Comparison of ENCODE assay signal across 19 cellular contexts in genomic region chr2:120605231-120605935, GRCh38.
DNase-seq lines count a peak whose midpoint lies in the region; ATAC-seq, FAIRE-seq and TF ChIP-seq lines count a peak whose summit lies in the region.
"Had no signal": no experiment of that assay in that cellular context is flagged by ENCODE, and none has a peak within 500 bp of the region (broad histone marks: within the 10 kb centered on the region; RNA-seq: fewer than 3 reads in every experiment).

No MANE protein-coding gene starts in this region.

- ATAC-seq in Right ventricle myocardium inferior, result no peak
- ATAC-seq in left cardiac atrium, result no peak
- ATAC-seq in GM19035 (IDR thresholded peaks at IDR 0.05; ENCODE audit: unreplicated experiment), result no peak
- ATAC-seq: activated T-cell treated with anti-CD3 and anti-CD28 coated beads, Interleukin-2, amount 50 U/mL, for 72 hours; gastroesophageal sphincter had no signal

- H3K4me1 Mint-ChIP-seq in glutamatergic neuron (ENCODE audit: low read depth, unreplicated experiment), result peaks cover 9% of the 10 kb centered on the region
- H3K4me1 Mint-ChIP-seq: stimulated activated effector memory CD8-positive, alpha-beta T cell treated with anti-CD3 and anti-CD28 coated beads, Interleukin-12 subunit alpha, Interleukin-12 subunit beta, amount 100 ng/mL, for 72 hours had no signal

- H3K9me3 Mint-ChIP-seq in glutamatergic neuron (ENCODE audit: unreplicated experiment), result peaks cover 2% of the 10 kb centered on the region
- H3K9me3 Mint-ChIP-seq: activated T-cell treated with anti-CD3 and anti-CD28 coated beads, Interleukin-2, amount 50 U/mL, for 72 hours; stimulated activated effector memory CD8-positive, alpha-beta T cell treated with anti-CD3 and anti-CD28 coated beads, Interleukin-12 subunit alpha, Interleukin-12 subunit beta, amount 100 ng/mL, for 72 hours had no signal

- DNase-seq in Right ventricle myocardium inferior (ENCODE audit: missing footprints), result peak; percentile 56
- DNase-seq in left cardiac atrium, result no peak
- peak; percentile 86 for DNase-seq in NCI-H510A treated with DMSO at 0.1 percent for 48 hours (lab: John Stamatoyannopoulos, UW)
- peak; percentile 6 for DNase-seq in glutamatergic neuron
- DNase-seq in urothelium cell line (ENCODE audit: low spot score), result no peak
- no peak for DNase-seq in stimulated activated CD4-positive, alpha-beta T cell treated with anti-CD3 and anti-CD28 coated beads, Interleukin-2, amount 100 ng/mL, for 24 hours
- DNase-seq in GM10248 (ENCODE audit: extremely low spot score), result no peak
- DNase-seq: activated CD4-positive, alpha-beta T cell treated with anti-CD3 and anti-CD28 coated beads, Interleukin-2, amount 50 U/mL, for 48 hours; activated T-cell treated with anti-CD3 and anti-CD28 coated beads, Interleukin-2, amount 50 U/mL, for 72 hours; Calu3; MG63; midbrain; SJCRH30; transverse colon had no signal

- H3K27ac Mint-ChIP-seq in glutamatergic neuron (ENCODE audit: unreplicated experiment), result no peak overlapping the region
- H3K27ac Mint-ChIP-seq: activated T-cell treated with anti-CD3 and anti-CD28 coated beads, Interleukin-2, amount 50 U/mL, for 72 hours; stimulated activated effector memory CD8-positive, alpha-beta T cell treated with anti-CD3 and anti-CD28 coated beads, Interleukin-12 subunit alpha, Interleukin-12 subunit beta, amount 100 ng/mL, for 72 hours had no signal

- FAIRE-seq in urothelium cell line (lab: Jason Lieb, UNC), result peak; percentile 93
- FAIRE-seq: endothelial cell of umbilical vein, TTC549 had no signal

- POLR2A ChIA-PET in GM10248 (lab: Yijun Ruan, JAX), result no interaction called here

- peaks cover 6% of the 10 kb centered on the region for H3K27me3 Mint-ChIP-seq in glutamatergic neuron (ENCODE audit: unreplicated experiment)

- CTCF ChIA-PET in GM10248 (lab: Yijun Ruan, JAX), result no interaction called here

- TF ChIP-seq CTCF in glutamatergic neuron (IDR thresholded peaks at IDR 0.05; ENCODE audit: partially characterized antibody, unreplicated experiment) (no peak), GM10248 (IDR thresholded peaks at IDR 0.05; ENCODE audit: control extremely low read depth, extremely low read depth, low read depth, missing control alignments) (no peak)

- H3K4me3 Mint-ChIP-seq in glutamatergic neuron (ENCODE audit: unreplicated experiment), result no peak overlapping the region
- H3K4me3 Mint-ChIP-seq: activated T-cell treated with anti-CD3 and anti-CD28 coated beads, Interleukin-2, amount 50 U/mL, for 72 hours; stimulated activated effector memory CD8-positive, alpha-beta T cell treated with anti-CD3 and anti-CD28 coated beads, Interleukin-12 subunit alpha, Interleukin-12 subunit beta, amount 100 ng/mL, for 72 hours had no signal

- peaks cover 8% of the 10 kb centered on the region for H3K36me3 Mint-ChIP-seq in glutamatergic neuron (ENCODE audit: unreplicated experiment)
- H3K36me3 Mint-ChIP-seq: stimulated activated effector memory CD8-positive, alpha-beta T cell treated with anti-CD3 and anti-CD28 coated beads, Interleukin-12 subunit alpha, Interleukin-12 subunit beta, amount 100 ng/mL, for 72 hours had no signal

- intact Hi-C loops in Right ventricle myocardium inferior (cut with DNase I) (no loop called here), left cardiac atrium (cut with DNase I) (no loop called here)

Comparison
In these comparisons a context has a peak if more than half of its experiments do, and no peak if none do; other contexts are left out.
1. DNase-seq: peak in Right ventricle myocardium inferior (single experiment), NCI-H510A treated with DMSO at 0.1 percent for 48 hours (single experiment) and glutamatergic neuron (single experiment); none in left cardiac atrium (single experiment), urothelium cell line (single experiment), stimulated activated CD4-positive, alpha-beta T cell treated with anti-CD3 and anti-CD28 coated beads, Interleukin-2, amount 100 ng/mL, for 24 hours (0 of 2) and GM10248 (single experiment).